Comparison of ENCODE assay signal across 1 cellular context in the genomic region with DNA sequence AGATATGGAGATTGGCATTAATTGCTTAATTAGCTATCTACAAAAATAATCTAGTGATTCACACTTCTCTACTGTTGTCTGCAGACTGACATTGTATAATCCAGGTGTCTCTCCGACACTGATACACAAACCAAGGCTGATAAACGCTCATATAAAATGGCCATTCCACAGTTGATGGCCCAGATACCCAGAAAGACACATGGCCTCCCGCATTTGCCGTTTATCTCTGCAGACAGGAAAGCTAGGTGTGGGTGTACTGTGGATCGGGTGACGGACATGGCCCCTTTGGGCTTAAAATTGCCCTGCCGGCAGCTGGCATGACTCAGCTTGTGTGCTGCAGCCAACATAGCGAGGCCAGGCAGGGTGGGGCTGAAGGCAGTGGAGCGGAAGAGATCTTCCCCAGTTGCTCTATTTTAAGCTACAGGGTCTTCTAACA.
TF ChIP-seq lines count a peak whose summit lies in the region.

No MANE protein-coding gene starts in this region.

TF ChIP-seq in HCT116, 20 proteins besides CTCF, POLR2A, EP300 and RAD21 (continued from another document):
- TF ChIP-seq, protein P1, sequence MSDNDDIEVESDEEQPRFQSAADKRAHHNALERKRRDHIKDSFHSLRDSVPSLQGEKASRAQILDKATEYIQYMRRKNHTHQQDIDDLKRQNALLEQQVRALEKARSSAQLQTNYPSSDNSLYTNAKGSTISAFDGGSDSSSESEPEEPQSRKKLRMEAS (IDR thresholded peaks at IDR 0.05) = no peak
- peak; percentile 64; the same call in 1 of the 2 replicates for TF ChIP-seq POLR2AphosphoS5 (IDR thresholded peaks at IDR 0.05; ENCODE audit: low read depth, low read length)
- no peak for TF ChIP-seq SIN3A (IDR thresholded peaks at IDR 0.05; ENCODE audit: low read depth)
- TF ChIP-seq EZH2phosphoT487 (IDR thresholded peaks at IDR 0.05; ENCODE audit: borderline replicate concordance) = no peak
- no peak for TF ChIP-seq FOSL1 (IDR thresholded peaks at IDR 0.05; ENCODE audit: low read depth)
- TF ChIP-seq, protein P2, sequence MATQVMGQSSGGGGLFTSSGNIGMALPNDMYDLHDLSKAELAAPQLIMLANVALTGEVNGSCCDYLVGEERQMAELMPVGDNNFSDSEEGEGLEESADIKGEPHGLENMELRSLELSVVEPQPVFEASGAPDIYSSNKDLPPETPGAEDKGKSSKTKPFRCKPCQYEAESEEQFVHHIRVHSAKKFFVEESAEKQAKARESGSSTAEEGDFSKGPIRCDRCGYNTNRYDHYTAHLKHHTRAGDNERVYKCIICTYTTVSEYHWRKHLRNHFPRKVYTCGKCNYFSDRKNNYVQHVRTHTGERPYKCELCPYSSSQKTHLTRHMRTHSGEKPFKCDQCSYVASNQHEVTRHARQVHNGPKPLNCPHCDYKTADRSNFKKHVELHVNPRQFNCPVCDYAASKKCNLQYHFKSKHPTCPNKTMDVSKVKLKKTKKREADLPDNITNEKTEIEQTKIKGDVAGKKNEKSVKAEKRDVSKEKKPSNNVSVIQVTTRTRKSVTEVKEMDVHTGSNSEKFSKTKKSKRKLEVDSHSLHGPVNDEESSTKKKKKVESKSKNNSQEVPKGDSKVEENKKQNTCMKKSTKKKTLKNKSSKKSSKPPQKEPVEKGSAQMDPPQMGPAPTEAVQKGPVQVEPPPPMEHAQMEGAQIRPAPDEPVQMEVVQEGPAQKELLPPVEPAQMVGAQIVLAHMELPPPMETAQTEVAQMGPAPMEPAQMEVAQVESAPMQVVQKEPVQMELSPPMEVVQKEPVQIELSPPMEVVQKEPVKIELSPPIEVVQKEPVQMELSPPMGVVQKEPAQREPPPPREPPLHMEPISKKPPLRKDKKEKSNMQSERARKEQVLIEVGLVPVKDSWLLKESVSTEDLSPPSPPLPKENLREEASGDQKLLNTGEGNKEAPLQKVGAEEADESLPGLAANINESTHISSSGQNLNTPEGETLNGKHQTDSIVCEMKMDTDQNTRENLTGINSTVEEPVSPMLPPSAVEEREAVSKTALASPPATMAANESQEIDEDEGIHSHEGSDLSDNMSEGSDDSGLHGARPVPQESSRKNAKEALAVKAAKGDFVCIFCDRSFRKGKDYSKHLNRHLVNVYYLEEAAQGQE (IDR thresholded peaks at IDR 0.05; ENCODE audit: low read depth) = no peak
- TF ChIP-seq ELF1 (IDR thresholded peaks at IDR 0.05; ENCODE audit: borderline replicate concordance, low read depth) = no peak
- TF ChIP-seq CEBPB (IDR thresholded peaks at IDR 0.05; ENCODE audit: low read depth) = no peak
- no peak for TF ChIP-seq EGR1 (IDR thresholded peaks at IDR 0.05; ENCODE audit: low read depth)
- no peak for TF ChIP-seq JUND (IDR thresholded peaks at IDR 0.05)
- TF ChIP-seq CBX3 (IDR thresholded peaks at IDR 0.05; ENCODE audit: low read depth) = no peak
- no peak for TF ChIP-seq SP1 (IDR thresholded peaks at IDR 0.05; ENCODE audit: low read depth)
- no peak for TF ChIP-seq EZH2 (IDR thresholded peaks at IDR 0.05)
- peak; percentile 50 for TF ChIP-seq TCF7L2 (IDR thresholded peaks at IDR 0.05; ENCODE audit: borderline replicate concordance, extremely low read depth, insufficient read depth, insufficient read length)
- TF ChIP-seq, protein P3, sequence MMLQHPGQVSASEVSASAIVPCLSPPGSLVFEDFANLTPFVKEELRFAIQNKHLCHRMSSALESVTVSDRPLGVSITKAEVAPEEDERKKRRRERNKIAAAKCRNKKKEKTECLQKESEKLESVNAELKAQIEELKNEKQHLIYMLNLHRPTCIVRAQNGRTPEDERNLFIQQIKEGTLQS (IDR thresholded peaks at IDR 0.05) = no peak
- no peak for TF ChIP-seq ZNF274 (IDR thresholded peaks at IDR 0.05; ENCODE audit: low read depth, low read length)
- TF ChIP-seq, protein P4, sequence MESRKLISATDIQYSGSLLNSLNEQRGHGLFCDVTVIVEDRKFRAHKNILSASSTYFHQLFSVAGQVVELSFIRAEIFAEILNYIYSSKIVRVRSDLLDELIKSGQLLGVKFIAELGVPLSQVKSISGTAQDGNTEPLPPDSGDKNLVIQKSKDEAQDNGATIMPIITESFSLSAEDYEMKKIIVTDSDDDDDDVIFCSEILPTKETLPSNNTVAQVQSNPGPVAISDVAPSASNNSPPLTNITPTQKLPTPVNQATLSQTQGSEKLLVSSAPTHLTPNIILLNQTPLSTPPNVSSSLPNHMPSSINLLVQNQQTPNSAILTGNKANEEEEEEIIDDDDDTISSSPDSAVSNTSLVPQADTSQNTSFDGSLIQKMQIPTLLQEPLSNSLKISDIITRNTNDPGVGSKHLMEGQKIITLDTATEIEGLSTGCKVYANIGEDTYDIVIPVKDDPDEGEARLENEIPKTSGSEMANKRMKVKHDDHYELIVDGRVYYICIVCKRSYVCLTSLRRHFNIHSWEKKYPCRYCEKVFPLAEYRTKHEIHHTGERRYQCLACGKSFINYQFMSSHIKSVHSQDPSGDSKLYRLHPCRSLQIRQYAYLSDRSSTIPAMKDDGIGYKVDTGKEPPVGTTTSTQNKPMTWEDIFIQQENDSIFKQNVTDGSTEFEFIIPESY (IDR thresholded peaks at IDR 0.05; ENCODE audit: extremely low read depth, insufficient replicate concordance, low read length) = peak; percentile 34
- no peak for TF ChIP-seq SRF (IDR thresholded peaks at IDR 0.05; ENCODE audit: low read depth)
